ENCODE assay signal across 17 cellular contexts in the genomic region with DNA sequence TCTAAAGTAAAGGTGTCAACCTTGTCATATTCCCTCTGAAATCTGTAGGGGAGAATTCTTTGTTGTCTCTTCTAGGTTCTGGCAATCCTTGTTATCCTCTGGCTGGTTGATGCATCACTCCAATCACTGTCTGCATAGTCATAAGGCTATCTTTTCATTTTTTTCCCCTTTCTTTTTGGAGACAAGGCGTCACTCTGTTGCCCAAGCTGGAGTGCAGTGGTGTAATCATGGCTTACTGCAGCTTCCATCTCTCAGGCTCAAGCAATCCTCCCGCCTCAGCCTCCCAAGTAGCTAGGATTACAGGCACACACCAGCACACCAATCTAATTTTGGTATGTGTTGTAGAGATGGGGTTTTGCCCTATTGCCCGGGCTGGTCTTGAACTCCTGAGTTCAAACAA.
"Had no signal": no experiment of that assay in that cellular context is flagged by ENCODE, and none has a peak within 500 bp of the region (broad histone marks: within the 10 kb centered on the region; RNA-seq: fewer than 3 reads in every experiment).

No MANE protein-coding gene starts in this region.

- H3K9me3 ChIP-seq: breast epithelium, heart left ventricle, left ventricle myocardium inferior, stomach, thoracic aorta had no signal

- DNase-seq: activated CD4-positive, alpha-beta T cell treated with anti-CD3 and anti-CD28 coated beads, Interleukin-2, amount 50 U/mL, for 4 hours; activated effector memory CD4-positive, alpha-beta T cell treated with anti-CD3 and anti-CD28 coated beads, Interleukin-2, amount 50 U/mL, for 16 hours; activated T-cell treated with anti-CD3 and anti-CD28 coated beads, Interleukin-2, amount 50 U/mL, for 1 hour; foreskin keratinocyte; heart left ventricle; kidney; left ventricle myocardium inferior; stimulated activated CD4-positive, alpha-beta T cell treated with anti-CD3 and anti-CD28 coated beads, Interleukin-4, amount 100 ng/mL, for 4 hours; stomach; T-helper 17 cell had no signal

- H3K27ac ChIP-seq: foreskin keratinocyte, left ventricle myocardium inferior, parathyroid adenoma, thoracic aorta had no signal

- H3K4me3 ChIP-seq: breast epithelium, heart left ventricle, left ventricle myocardium inferior, stomach, thoracic aorta had no signal

- H3K27ac Mint-ChIP-seq: activated naive CD8-positive, alpha-beta T cell; T-helper 17 cell had no signal

- H3K4me1 ChIP-seq: foreskin keratinocyte, parathyroid adenoma had no signal

- H3K9me3 Mint-ChIP-seq: neural crest cell had no signal

- ATAC-seq: activated CD4-positive, CD25-positive, alpha-beta regulatory T cell treated with anti-CD3 and anti-CD28 coated beads, Interleukin-2, amount 50 U/mL, for 24 hours; esophagus mucosa; foreskin keratinocyte; heart left ventricle; T-helper 17 cell had no signal

- H3K36me3 ChIP-seq: breast epithelium, heart left ventricle, left ventricle myocardium inferior, stomach, thoracic aorta had no signal

- H3K4me3 Mint-ChIP-seq: activated naive CD8-positive, alpha-beta T cell; neural crest cell; T-helper 17 cell had no signal

- H3K9ac ChIP-seq: parathyroid adenoma had no signal

- H2AFZ ChIP-seq: parathyroid adenoma had no signal

- H3K27me3 Mint-ChIP-seq: activated naive CD8-positive, alpha-beta T cell; T-helper 17 cell had no signal

- H3K27me3 ChIP-seq: breast epithelium, foreskin keratinocyte, heart left ventricle, stomach had no signal
